2 cellular contexts compared by ENCODE assay signal in genomic region chr18:41853280-41853679, GRCh38.
TF ChIP-seq lines count a peak whose summit lies in the region.

No MANE protein-coding gene starts in this region.

TF ChIP-seq in GM23338, 12 proteins besides CTCF, POLR2A, EP300 and RAD21:
- TF ChIP-seq, protein P1, sequence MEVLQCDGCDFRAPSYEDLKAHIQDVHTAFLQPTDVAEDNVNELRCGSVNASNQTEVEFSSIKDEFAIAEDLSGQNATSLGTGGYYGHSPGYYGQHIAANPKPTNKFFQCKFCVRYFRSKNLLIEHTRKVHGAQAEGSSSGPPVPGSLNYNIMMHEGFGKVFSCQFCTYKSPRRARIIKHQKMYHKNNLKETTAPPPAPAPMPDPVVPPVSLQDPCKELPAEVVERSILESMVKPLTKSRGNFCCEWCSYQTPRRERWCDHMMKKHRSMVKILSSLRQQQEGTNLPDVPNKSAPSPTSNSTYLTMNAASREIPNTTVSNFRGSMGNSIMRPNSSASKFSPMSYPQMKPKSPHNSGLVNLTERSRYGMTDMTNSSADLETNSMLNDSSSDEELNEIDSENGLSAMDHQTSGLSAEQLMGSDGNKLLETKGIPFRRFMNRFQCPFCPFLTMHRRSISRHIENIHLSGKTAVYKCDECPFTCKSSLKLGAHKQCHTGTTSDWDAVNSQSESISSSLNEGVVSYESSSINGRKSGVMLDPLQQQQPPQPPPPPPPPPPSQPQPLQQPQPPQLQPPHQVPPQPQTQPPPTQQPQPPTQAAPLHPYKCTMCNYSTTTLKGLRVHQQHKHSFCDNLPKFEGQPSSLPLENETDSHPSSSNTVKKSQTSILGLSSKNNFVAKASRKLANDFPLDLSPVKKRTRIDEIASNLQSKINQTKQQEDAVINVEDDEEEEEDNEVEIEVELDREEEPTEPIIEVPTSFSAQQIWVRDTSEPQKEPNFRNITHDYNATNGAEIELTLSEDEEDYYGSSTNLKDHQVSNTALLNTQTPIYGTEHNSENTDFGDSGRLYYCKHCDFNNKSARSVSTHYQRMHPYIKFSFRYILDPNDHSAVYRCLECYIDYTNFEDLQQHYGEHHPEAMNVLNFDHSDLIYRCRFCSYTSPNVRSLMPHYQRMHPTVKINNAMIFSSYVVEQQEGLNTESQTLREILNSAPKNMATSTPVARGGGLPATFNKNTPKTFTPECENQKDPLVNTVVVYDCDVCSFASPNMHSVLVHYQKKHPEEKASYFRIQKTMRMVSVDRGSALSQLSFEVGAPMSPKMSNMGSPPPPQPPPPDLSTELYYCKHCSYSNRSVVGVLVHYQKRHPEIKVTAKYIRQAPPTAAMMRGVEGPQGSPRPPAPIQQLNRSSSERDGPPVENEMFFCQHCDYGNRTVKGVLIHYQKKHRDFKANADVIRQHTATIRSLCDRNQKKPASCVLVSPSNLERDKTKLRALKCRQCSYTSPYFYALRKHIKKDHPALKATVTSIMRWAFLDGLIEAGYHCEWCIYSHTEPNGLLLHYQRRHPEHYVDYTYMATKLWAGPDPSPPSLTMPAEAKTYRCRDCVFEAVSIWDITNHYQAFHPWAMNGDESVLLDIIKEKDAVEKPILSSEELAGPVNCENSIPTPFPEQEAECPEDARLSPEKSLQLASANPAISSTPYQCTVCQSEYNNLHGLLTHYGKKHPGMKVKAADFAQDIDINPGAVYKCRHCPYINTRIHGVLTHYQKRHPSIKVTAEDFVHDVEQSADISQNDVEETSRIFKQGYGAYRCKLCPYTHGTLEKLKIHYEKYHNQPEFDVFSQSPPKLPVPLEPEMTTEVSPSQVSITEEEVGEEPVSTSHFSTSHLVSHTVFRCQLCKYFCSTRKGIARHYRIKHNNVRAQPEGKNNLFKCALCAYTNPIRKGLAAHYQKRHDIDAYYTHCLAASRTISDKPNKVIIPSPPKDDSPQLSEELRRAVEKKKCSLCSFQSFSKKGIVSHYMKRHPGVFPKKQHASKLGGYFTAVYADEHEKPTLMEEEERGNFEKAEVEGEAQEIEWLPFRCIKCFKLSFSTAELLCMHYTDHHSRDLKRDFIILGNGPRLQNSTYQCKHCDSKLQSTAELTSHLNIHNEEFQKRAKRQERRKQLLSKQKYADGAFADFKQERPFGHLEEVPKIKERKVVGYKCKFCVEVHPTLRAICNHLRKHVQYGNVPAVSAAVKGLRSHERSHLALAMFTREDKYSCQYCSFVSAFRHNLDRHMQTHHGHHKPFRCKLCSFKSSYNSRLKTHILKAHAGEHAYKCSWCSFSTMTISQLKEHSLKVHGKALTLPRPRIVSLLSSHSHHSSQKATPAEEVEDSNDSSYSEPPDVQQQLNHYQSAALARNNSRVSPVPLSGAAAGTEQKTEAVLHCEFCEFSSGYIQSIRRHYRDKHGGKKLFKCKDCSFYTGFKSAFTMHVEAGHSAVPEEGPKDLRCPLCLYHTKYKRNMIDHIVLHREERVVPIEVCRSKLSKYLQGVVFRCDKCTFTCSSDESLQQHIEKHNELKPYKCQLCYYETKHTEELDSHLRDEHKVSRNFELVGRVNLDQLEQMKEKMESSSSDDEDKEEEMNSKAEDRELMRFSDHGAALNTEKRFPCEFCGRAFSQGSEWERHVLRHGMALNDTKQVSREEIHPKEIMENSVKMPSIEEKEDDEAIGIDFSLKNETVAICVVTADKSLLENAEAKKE (CRISPR knock-in tag; IDR thresholded peaks at IDR 0.05) = 0 out of 2 replicates have a peak, but pooled peaks have one; percentile 26
- no peak for TF ChIP-seq JUNB (IDR thresholded peaks at IDR 0.05; ENCODE audit: unreplicated experiment)

TF ChIP-seq in WTC11, 78 proteins besides CTCF, POLR2A, EP300 and RAD21 (continued from another document):
- TF ChIP-seq ZNF396 (CRISPR knock-in tag; IDR thresholded peaks at IDR 0.05; ENCODE audit: borderline replicate concordance) (no peak), ZMAT4 (CRISPR knock-in tag; IDR thresholded peaks at IDR 0.05) (no peak), SMAD4 (CRISPR knock-in tag; IDR thresholded peaks at IDR 0.05) (no peak)
- TF ChIP-seq, protein P2, sequence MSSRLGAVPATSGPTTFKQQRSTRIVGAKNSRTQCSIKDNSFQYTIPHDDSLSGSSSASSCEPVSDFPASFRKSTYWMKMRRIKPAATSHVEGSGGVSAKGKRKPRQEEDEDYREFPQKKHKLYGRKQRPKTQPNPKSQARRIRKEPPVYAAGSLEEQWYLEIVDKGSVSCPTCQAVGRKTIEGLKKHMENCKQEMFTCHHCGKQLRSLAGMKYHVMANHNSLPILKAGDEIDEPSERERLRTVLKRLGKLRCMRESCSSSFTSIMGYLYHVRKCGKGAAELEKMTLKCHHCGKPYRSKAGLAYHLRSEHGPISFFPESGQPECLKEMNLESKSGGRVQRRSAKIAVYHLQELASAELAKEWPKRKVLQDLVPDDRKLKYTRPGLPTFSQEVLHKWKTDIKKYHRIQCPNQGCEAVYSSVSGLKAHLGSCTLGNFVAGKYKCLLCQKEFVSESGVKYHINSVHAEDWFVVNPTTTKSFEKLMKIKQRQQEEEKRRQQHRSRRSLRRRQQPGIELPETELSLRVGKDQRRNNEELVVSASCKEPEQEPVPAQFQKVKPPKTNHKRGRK (CRISPR knock-in tag; IDR thresholded peaks at IDR 0.05; ENCODE audit: borderline replicate concordance) = no peak
